ENCODE assay signal across 8 cellular contexts in genomic region chr19:38849147-38849745, GRCh38. TPM values are rescaled to one million over a fixed set of nuclear protein-coding genes. Genes with fewer than 3 reads are reported as not detected.
DNase-seq lines count a peak whose midpoint lies in the region; ATAC-seq, FAIRE-seq and TF ChIP-seq lines count a peak whose summit lies in the region.

No MANE protein-coding gene starts in this region.

- H3K79me1 ChIP-seq in H1 (ENCODE audit: low read depth, low read length) (peaks cover 12% of the 10 kb centered on the region; the same call in 1 of the 2 replicates), mesendoderm (ENCODE audit: low read length) (peaks cover 18% of the 10 kb centered on the region)

- peaks cover 22% of the 10 kb centered on the region for H3K23me2 ChIP-seq in H1 (ENCODE audit: low read depth, low read length)

- H2BK120ac ChIP-seq in H1 (replicated peaks; ENCODE audit: low read depth, low read length) (peak overlapping the region; percentile 35), mesendoderm (ENCODE audit: low read depth, low read length) (peak overlapping the region; percentile 98)

- H2BK20ac ChIP-seq in H1 (ENCODE audit: low read length), result no peak overlapping the region

- peak; percentile 4 for ATAC-seq in GM19438 (IDR thresholded peaks at IDR 0.05; ENCODE audit: low read depth, unreplicated experiment)

- DNase-seq in AG10803 (ENCODE audit: low read depth), result peak; percentile 91
- DNase-seq in NT2/D1 (ENCODE audit: low read depth, low spot score), result peak; percentile 77
- peak; percentile 90 for DNase-seq in activated CD8-positive, alpha-beta memory T cell treated with anti-CD3 and anti-CD28 coated beads, Interleukin-2, amount 50 U/mL, for 1 hour (ENCODE audit: extremely low read depth)
- peak; percentile 75 to 94 for DNase-seq in H1 (ENCODE audit: low read depth in 1 of 2, low spot score in 2 of 2)
- peak; percentile 96 for DNase-seq in mesendoderm
- DNase-seq in stimulated activated CD8-positive, alpha-beta memory T cell treated with anti-CD3 and anti-CD28 coated beads, Interleukin-12 subunit alpha, Interleukin-12 subunit beta, amount 100 ng/mL, for 24 hours (ENCODE audit: extremely low read depth), result peak; percentile 99

- peak overlapping the region; percentile 91 for H2AK5ac ChIP-seq in H1 (ENCODE audit: low read depth, low read length)
- peak overlapping the region; percentile 96 for H2AK5ac ChIP-seq in mesendoderm (ENCODE audit: low read length)

- H3K56ac ChIP-seq in H1 (replicated peaks; ENCODE audit: insufficient read length, low read depth, low read length) (peak overlapping the region; percentile 85), mesendoderm (ENCODE audit: low read length) (peak overlapping the region; percentile 95)

- H3K23ac ChIP-seq in H1 (ENCODE audit: insufficient read length) (no peak overlapping the region), mesendoderm (ENCODE audit: low read length) (no peak overlapping the region)

- TF ChIP-seq EP300 in H1 (IDR thresholded peaks at IDR 0.05; ENCODE audit: borderline replicate concordance in 1 of 2, low read depth in 2 of 2, low read length in 2 of 2), result no peak

- POLR2A ChIA-PET in H1 (lab: Charles Lee; ENCODE audit: partially characterized antibody), result interaction anchor here (0.6 to 8.3 kb wide), 35 partner anchors 10 to 249 kb away, joined by 3 to 376 read pairs (median 4); partner anchors contain the start of genes CCER2, ECH1, EIF3K and LGALS7B

- H3K27me3 ChIP-seq in HUES64 (ENCODE audit: insufficient read depth, low read length) (no peaks in the 10 kb centered on the region), NT2/D1 (ENCODE audit: insufficient read depth, insufficient read length) (no peaks in the 10 kb centered on the region), H1 (replicated peaks in 1 of 4; ENCODE audit: control insufficient read depth in 3 of 4, extremely low read depth in 1 of 4, insufficient read depth in 3 of 4, low read length in 3 of 4) (no peaks in the 10 kb centered on the region), mesendoderm (ENCODE audit: insufficient read depth, low read length, poor library complexity) (no peaks in the 10 kb centered on the region)

- H4K20me1 ChIP-seq in H1 (replicated peaks in 1 of 2; ENCODE audit: control insufficient read depth in 1 of 2, insufficient read depth in 2 of 2, low read length in 2 of 2), result peaks cover 15 to 26% of the 10 kb centered on the region in 2 experiments

- H3K36me3 ChIP-seq in HUES64 (ENCODE audit: insufficient read depth, low read length) (peaks cover 42% of the 10 kb centered on the region), NT2/D1 (ENCODE audit: insufficient read depth, insufficient read length, low read length) (peaks cover 45% of the 10 kb centered on the region), H1 (ENCODE audit: control insufficient read depth in 2 of 4, insufficient read depth in 4 of 4, low read length in 3 of 4) (peaks cover 26 to 47% (median 35%) of the 10 kb centered on the region in 4 experiments), mesendoderm (ENCODE audit: control insufficient read depth, insufficient read depth, low read length) (peaks cover 21% of the 10 kb centered on the region)

- no peak overlapping the region for H3K14ac ChIP-seq in H1 (ENCODE audit: insufficient read length)

- H4K8ac ChIP-seq in H1 (ENCODE audit: extremely low read depth, insufficient read depth, low read length), result peak overlapping the region; percentile 100
- peak overlapping the region; percentile 99 for H4K8ac ChIP-seq in mesendoderm (ENCODE audit: low read depth, low read length)

- TF ChIP-seq RAD21 in H1 (IDR thresholded peaks at IDR 0.05 in 1 of 2, conservative IDR thresholded peaks at IDR 0.05 in 1 of 2; ENCODE audit: low read depth in 2 of 2, low read length in 2 of 2), result no peak

- H3K9me3 ChIP-seq in HUES64 (ENCODE audit: insufficient read depth, low read depth, low read length) (no peaks in the 10 kb centered on the region), NT2/D1 (ENCODE audit: insufficient read depth, low read length) (no peaks in the 10 kb centered on the region), H1 (ENCODE audit: insufficient read depth in 2 of 2, low read depth in 1 of 2, low read length in 1 of 2) (no peaks in the 10 kb centered on the region)

- no peak overlapping the region for H2AFZ ChIP-seq in H1 (ENCODE audit: low read length)

- peak in 1 of 2 experiments; percentile 68; a peak in 1 of 3 replicates for TF ChIP-seq POLR2A in H1 (IDR thresholded peaks at IDR 0.05; ENCODE audit: control extremely low read depth in 1 of 2, low read depth in 2 of 2, low read length in 2 of 2)

- no peak for TF ChIP-seq CTCF in AG10803 (conservative IDR thresholded peaks at IDR 0.05; ENCODE audit: low read length)
- no peak for TF ChIP-seq CTCF in H1 (IDR thresholded peaks at IDR 0.05; ENCODE audit: control extremely low read depth in 1 of 3, insufficient read depth in 1 of 3, low read depth in 1 of 3, low read length in 3 of 3)

- peak overlapping the region; percentile 83 for H4K91ac ChIP-seq in H1 (replicated peaks; ENCODE audit: insufficient read length, low read length)

- 0 out of 2 replicates have a peak overlapping the region, but pooled peaks have one; percentile 72 for H2BK15ac ChIP-seq in H1 (ENCODE audit: low read length)
- H2BK15ac ChIP-seq in mesendoderm (replicated peaks; ENCODE audit: low read depth), result no peak overlapping the region

- 0 out of 2 replicates have a peak overlapping the region, but pooled peaks have one; percentile 27 for H2BK12ac ChIP-seq in H1 (ENCODE audit: low read depth, low read length)

- peak overlapping the region; percentile 68 for H4K5ac ChIP-seq in H1 (ENCODE audit: insufficient read length, low read depth, low read length)
- H4K5ac ChIP-seq in mesendoderm (ENCODE audit: low read length), result peak overlapping the region; percentile 68

- peak overlapping the region; percentile 90 for H3K18ac ChIP-seq in H1 (ENCODE audit: extremely low read depth, low read length)
- peak overlapping the region; percentile 100 for H3K18ac ChIP-seq in mesendoderm (ENCODE audit: low read length)

- H3K4me3 ChIP-seq in AG10803 (ENCODE audit: low read length), result peak overlapping the region; percentile 76
- H3K4me3 ChIP-seq in HUES64 (ENCODE audit: low read length), result peak overlapping the region; percentile 78
- peak overlapping the region; percentile 69 for H3K4me3 ChIP-seq in NT2/D1 (ENCODE audit: insufficient read length, low read depth)
- peak overlapping the region; percentile 80 to 97 (median 95) for H3K4me3 ChIP-seq in H1 (ENCODE audit: extremely low read depth in 1 of 4, insufficient read depth in 2 of 4, low read depth in 3 of 4, low read length in 4 of 4)
- peak overlapping the region; percentile 74 for H3K4me3 ChIP-seq in mesendoderm (ENCODE audit: low read length)

- H2BK5ac ChIP-seq in H1 (ENCODE audit: low read depth, low read length) (peak overlapping the region; percentile 82), mesendoderm (ENCODE audit: low read length) (peak overlapping the region; percentile 66)

- H3K4me1 ChIP-seq in HUES64 (ENCODE audit: insufficient read depth, low read length) (peaks cover 3% of the 10 kb centered on the region; the same call in 1 of the 2 replicates), NT2/D1 (ENCODE audit: insufficient read depth, insufficient read length) (peaks cover 6% of the 10 kb centered on the region), H1 (replicated peaks in 1 of 4; ENCODE audit: control insufficient read depth in 3 of 4, insufficient read depth in 4 of 4, low read length in 3 of 4) (peaks cover 2 to 16% (median 11%) of the 10 kb centered on the region in 4 experiments), mesendoderm (ENCODE audit: control insufficient read depth, low read depth, low read length) (peaks cover 4% of the 10 kb centered on the region)

- no peak for FAIRE-seq in H1 (lab: Jason Lieb, UNC)

- H3K9ac ChIP-seq in HUES64 (ENCODE audit: low read depth, low read length) (peak overlapping the region; percentile 96), NT2/D1 (ENCODE audit: insufficient read length, low read depth) (peak overlapping the region; percentile 89), H1 (replicated peaks in 1 of 4; ENCODE audit: extremely low read depth in 1 of 4, low read depth in 3 of 4, low read length in 3 of 4) (peak overlapping the region; percentile 96 to 100 (median 97)), mesendoderm (ENCODE audit: low read length) (peak overlapping the region; percentile 94)

- H3K4me2 ChIP-seq in H1 (ENCODE audit: insufficient read depth in 1 of 2, low read depth in 2 of 2, low read length in 2 of 2), result peak overlapping the region; percentile 96 to 98
- H3K4me2 ChIP-seq in mesendoderm (ENCODE audit: low read length), result peak overlapping the region; percentile 78

- CTCF ChIA-PET in H1 (lab: Charles Lee; ENCODE audit: partially characterized antibody), result interaction anchor here (0.7 to 1.7 kb wide), 4 partner anchors 11 to 57 kb away, joined by 3 to 5 read pairs (median 3); no protein-coding TSS in a partner anchor

- WGBS in HUES64, result under 1% methylated on average over 57 of the region's 57 CpGs
- 0% methylated on average over 30 of the region's 57 CpGs; no CpG with 5 or more reads in 1 of the 2 experiments for WGBS in H1 (ENCODE audit: extremely low coverage in 1 of 2, insufficient coverage in 1 of 2, insufficient read length in 1 of 2, insufficient replicate concordance in 2 of 2, low coverage in 1 of 2, low lambda C conversion rate in 2 of 2, missing lambda C conversion rate in 1 of 2), 2 experiments
- no CpG with 5 or more reads among the region's 57 CpGs for WGBS in mesendoderm (ENCODE audit: extremely low coverage, insufficient coverage, low lambda C conversion rate)

- H3K27ac ChIP-seq in HUES64 (ENCODE audit: low read depth, low read length) (peak overlapping the region; percentile 100), H1 (ENCODE audit: low read depth, low read length) (peak overlapping the region; percentile 96), mesendoderm (ENCODE audit: low read depth, low read length) (peak overlapping the region; percentile 99)

- peak overlapping the region; percentile 92 for H3K4ac ChIP-seq in H1 (replicated peaks; ENCODE audit: insufficient read length, low read depth, low read length)
- H3K4ac ChIP-seq in mesendoderm (ENCODE audit: low read depth, low read length), result peak overlapping the region; percentile 100

- H3K79me2 ChIP-seq in H1 (ENCODE audit: control insufficient read depth in 1 of 2, insufficient read depth in 2 of 2, low read length in 2 of 2), result peaks cover 22 to 45% of the 10 kb centered on the region in 2 experiments
- H3K79me2 ChIP-seq in mesendoderm (ENCODE audit: control insufficient read depth, insufficient read depth, low read length), result peaks cover 41% of the 10 kb centered on the region

RNA-seq across cellular contexts. Expression of gene HNRNPL, which starts 0.5 kb away (rescaled TPM):
- polyA plus RNA-seq in HUES64 (2013, experiment 1 of 2), result 575 TPM
- polyA plus RNA-seq in HUES64 (2013, experiment 2 of 2), result 561 TPM
- total RNA-seq in H1 (2021; fragmentation: NEBNext Ultra II Directional; extraction: Animal tissue kit (Norgen Biotek cat#: 25700)), result 711 and 779 TPM in 2 replicates
- 403 and 404 TPM in 2 replicates for polyA plus RNA-seq in H1 (2011; rRNA removed)
- 354 TPM for polyA plus RNA-seq in H1 (2011; cell fraction: cytosol; rRNA removed)
- 541 TPM for polyA plus RNA-seq in H1 (2011; cell fraction: nucleus; rRNA removed)
- 683 to 1,004 TPM (median 711 TPM) in 4 replicates for polyA plus RNA-seq in H1 (2012, experiment 1 of 2)
- 537 TPM for polyA plus RNA-seq in H1 (2012, experiment 2 of 2)
- polyA plus RNA-seq in H1 (2013, experiment 1 of 2), result 480 TPM
- 470 TPM for polyA plus RNA-seq in H1 (2013, experiment 2 of 2)
- polyA minus RNA-seq in H1 (2011; rRNA and poly(A)+ RNA removed), result 621 and 711 TPM in 2 replicates
- polyA minus RNA-seq in H1 (2011; cell fraction: cytosol; rRNA and poly(A)+ RNA removed), result 351 TPM
- polyA minus RNA-seq in H1 (2011; cell fraction: nucleus; rRNA and poly(A)+ RNA removed), result 254 TPM
- polyA plus RNA-seq in mesendoderm (2013, experiment 1 of 2), result 460 TPM
- 455 TPM for polyA plus RNA-seq in mesendoderm (2013, experiment 2 of 2)

RNA-seq across cellular contexts. Expression of gene ECH1, which starts 17.7 kb away (rescaled TPM):
- polyA plus RNA-seq in HUES64 (2013, experiment 1 of 2), result 63.6 TPM
- polyA plus RNA-seq in HUES64 (2013, experiment 2 of 2), result 73.9 TPM
- 101 and 103 TPM in 2 replicates for total RNA-seq in H1 (2021; fragmentation: NEBNext Ultra II Directional; extraction: Animal tissue kit (Norgen Biotek cat#: 25700))
- polyA plus RNA-seq in H1 (2011; rRNA removed), result 147 and 173 TPM in 2 replicates
- polyA plus RNA-seq in H1 (2011; cell fraction: cytosol; rRNA removed), result 160 TPM
- polyA plus RNA-seq in H1 (2011; cell fraction: nucleus; rRNA removed), result 263 TPM
- 130 to 213 TPM (median 176 TPM) in 4 replicates for polyA plus RNA-seq in H1 (2012, experiment 1 of 2)
- polyA plus RNA-seq in H1 (2012, experiment 2 of 2), result 162 TPM
- polyA plus RNA-seq in H1 (2013, experiment 1 of 2), result 191 TPM
- 181 TPM for polyA plus RNA-seq in H1 (2013, experiment 2 of 2)
- 55.4 and 74.7 TPM in 2 replicates for polyA minus RNA-seq in H1 (2011; rRNA and poly(A)+ RNA removed)
- polyA minus RNA-seq in H1 (2011; cell fraction: cytosol; rRNA and poly(A)+ RNA removed), result 34.3 TPM
- polyA minus RNA-seq in H1 (2011; cell fraction: nucleus; rRNA and poly(A)+ RNA removed), result 30.0 TPM
- polyA plus RNA-seq in mesendoderm (2013, experiment 1 of 2), result 147 TPM
- 149 TPM for polyA plus RNA-seq in mesendoderm (2013, experiment 2 of 2)

RNA-seq across cellular contexts. Expression of gene RINL, which starts 28.8 kb away (rescaled TPM):
- polyA plus RNA-seq in HUES64 (2013, experiment 1 of 2), result 3.3 TPM
- polyA plus RNA-seq in HUES64 (2013, experiment 2 of 2), result 5.3 TPM
- total RNA-seq in H1 (2021; fragmentation: NEBNext Ultra II Directional; extraction: Animal tissue kit (Norgen Biotek cat#: 25700)), result 11.9 and 14.2 TPM in 2 replicates
- 11.1 and 13.1 TPM in 2 replicates for polyA plus RNA-seq in H1 (2011; rRNA removed)
- 11.5 TPM for polyA plus RNA-seq in H1 (2011; cell fraction: cytosol; rRNA removed)
- 9.9 TPM for polyA plus RNA-seq in H1 (2011; cell fraction: nucleus; rRNA removed)
- 8.3 to 13.8 TPM (median 11.4 TPM) in 4 replicates for polyA plus RNA-seq in H1 (2012, experiment 1 of 2)
- polyA plus RNA-seq in H1 (2012, experiment 2 of 2), result 16.6 TPM
- 12.7 TPM for polyA plus RNA-seq in H1 (2013, experiment 1 of 2)
- polyA plus RNA-seq in H1 (2013, experiment 2 of 2), result 10.9 TPM
- 2.9 and 4.1 TPM in 2 replicates for polyA minus RNA-seq in H1 (2011; rRNA and poly(A)+ RNA removed)
- polyA minus RNA-seq in H1 (2011; cell fraction: cytosol; rRNA and poly(A)+ RNA removed), result 4.3 TPM
- 6.0 TPM for polyA minus RNA-seq in H1 (2011; cell fraction: nucleus; rRNA and poly(A)+ RNA removed)
- polyA plus RNA-seq in mesendoderm (2013, experiment 1 of 2), result 6.3 TPM
- 5.7 TPM for polyA plus RNA-seq in mesendoderm (2013, experiment 2 of 2)

RNA-seq across cellular contexts. Expression of gene LGALS4, which starts 36.5 kb away (rescaled TPM):
- polyA plus RNA-seq in HUES64 (2013, experiment 1 of 2), result not detected
- polyA plus RNA-seq in HUES64 (2013, experiment 2 of 2), result not detected
- total RNA-seq in H1 (2021; fragmentation: NEBNext Ultra II Directional; extraction: Animal tissue kit (Norgen Biotek cat#: 25700)), result 0.37 and 0.54 TPM in 2 replicates
- polyA plus RNA-seq in H1 (2011; rRNA removed), result 0.32 and 0.71 TPM in 2 replicates
- polyA plus RNA-seq in H1 (2011; cell fraction: cytosol; rRNA removed), result 0.19 TPM
- polyA plus RNA-seq in H1 (2011; cell fraction: nucleus; rRNA removed), result 1.3 TPM
- polyA plus RNA-seq in H1 (2012, experiment 1 of 2), result 0.43 to 0.45 TPM in 2 of 4 replicates, not detected in the others
- 0.14 TPM for polyA plus RNA-seq in H1 (2012, experiment 2 of 2)
- 0.43 TPM for polyA plus RNA-seq in H1 (2013, experiment 1 of 2)
- polyA plus RNA-seq in H1 (2013, experiment 2 of 2), result 0.13 TPM
- 0.35 and 0.37 TPM in 2 replicates for polyA minus RNA-seq in H1 (2011; rRNA and poly(A)+ RNA removed)
- not detected for polyA minus RNA-seq in H1 (2011; cell fraction: cytosol; rRNA and poly(A)+ RNA removed)
- polyA minus RNA-seq in H1 (2011; cell fraction: nucleus; rRNA and poly(A)+ RNA removed), result not detected
- polyA plus RNA-seq in mesendoderm (2013, experiment 1 of 2), result 0.13 TPM
- polyA plus RNA-seq in mesendoderm (2013, experiment 2 of 2), result 0.10 TPM

RNA-seq across cellular contexts. Expression of gene SIRT2, which starts 50.2 kb away (rescaled TPM):
- 5.7 TPM for polyA plus RNA-seq in HUES64 (2013, experiment 1 of 2)
- 7.9 TPM for polyA plus RNA-seq in HUES64 (2013, experiment 2 of 2)
- 6.1 and 6.5 TPM in 2 replicates for total RNA-seq in H1 (2021; fragmentation: NEBNext Ultra II Directional; extraction: Animal tissue kit (Norgen Biotek cat#: 25700))
- polyA plus RNA-seq in H1 (2011; rRNA removed), result 10.0 and 11.8 TPM in 2 replicates
- polyA plus RNA-seq in H1 (2011; cell fraction: cytosol; rRNA removed), result 9.0 TPM
- polyA plus RNA-seq in H1 (2011; cell fraction: nucleus; rRNA removed), result 15.2 TPM
- 5.0 to 9.0 TPM (median 7.5 TPM) in 4 replicates for polyA plus RNA-seq in H1 (2012, experiment 1 of 2)
- 7.4 TPM for polyA plus RNA-seq in H1 (2012, experiment 2 of 2)
- 6.8 TPM for polyA plus RNA-seq in H1 (2013, experiment 1 of 2)
- 6.5 TPM for polyA plus RNA-seq in H1 (2013, experiment 2 of 2)
- 5.6 and 6.1 TPM in 2 replicates for polyA minus RNA-seq in H1 (2011; rRNA and poly(A)+ RNA removed)
- 5.5 TPM for polyA minus RNA-seq in H1 (2011; cell fraction: cytosol; rRNA and poly(A)+ RNA removed)
- 2.3 TPM for polyA minus RNA-seq in H1 (2011; cell fraction: nucleus; rRNA and poly(A)+ RNA removed)
- polyA plus RNA-seq in mesendoderm (2013, experiment 1 of 2), result 5.4 TPM
- polyA plus RNA-seq in mesendoderm (2013, experiment 2 of 2), result 5.4 TPM

Comparison
In these comparisons a context has a peak if more than half of its experiments do, and no peak if none do; other contexts are left out.
1. Peak in every context shown above with its lines: DNase-seq, ATAC-seq, H3K4me3 ChIP-seq and H3K27ac ChIP-seq.